8 cellular contexts compared by ENCODE assay signal in genomic region chr16:69310479-69311114, GRCh38. TPM values are rescaled to one million over a fixed set of nuclear protein-coding genes. Genes with fewer than 3 reads are reported as not detected.
DNase-seq lines count a peak whose midpoint lies in the region; ATAC-seq and TF ChIP-seq lines count a peak whose summit lies in the region.

No MANE protein-coding gene starts in this region.

- POLR2A ChIA-PET in CD8-positive, alpha-beta memory T cell (lab: Charles Lee): interaction anchor here (0.8 to 0.9 kb wide), 2 partner anchors 177 to 181 kb away, joined by 3 read pairs; no protein-coding TSS in a partner anchor

- peak; percentile 9 for ATAC-seq in HG02610 (IDR thresholded peaks at IDR 0.05; ENCODE audit: unreplicated experiment)
- no peak for ATAC-seq in activated naive CD8-positive, alpha-beta T cell treated with anti-CD3 and anti-CD28 coated beads, Interleukin-2, amount 50 U/mL, for 24 hours
- no peak for ATAC-seq in HG03520 (IDR thresholded peaks at IDR 0.05; ENCODE audit: unreplicated experiment)

- no peaks in the 10 kb centered on the region for H3K27me3 ChIP-seq in CD8-positive, alpha-beta memory T cell (ENCODE audit: insufficient read depth, low read length, poor library complexity, severe bottlenecking)
- no peaks in the 10 kb centered on the region for H3K27me3 ChIP-seq in layer of hippocampus (ENCODE audit: control insufficient read depth, insufficient read depth, low read length)
- no peaks in the 10 kb centered on the region for H3K27me3 ChIP-seq in tibial nerve

- H3K4me1 ChIP-seq in CD8-positive, alpha-beta memory T cell (ENCODE audit: insufficient read depth, low read length): peaks cover 10% of the 10 kb centered on the region
- peaks cover 3 to 44% (median 24%) of the 10 kb centered on the region in 4 donors for H3K4me1 ChIP-seq in tibial nerve

- H3K36me3 Mint-ChIP-seq in CD8-positive, alpha-beta memory T cell: peaks cover 0 to 30% (median 3%) of the 10 kb centered on the region in 3 donors
- peaks cover 6% of the 10 kb centered on the region for H3K36me3 Mint-ChIP-seq in activated naive CD8-positive, alpha-beta T cell treated with anti-CD3 and anti-CD28 coated beads, Interleukin-2, amount 50 U/mL, for 24 hours (ENCODE audit: low read depth)

- peak overlapping the region; percentile 64 for H3K27ac ChIP-seq in CD8-positive, alpha-beta memory T cell (ENCODE audit: low read depth, low read length)
- H3K27ac ChIP-seq in layer of hippocampus (ENCODE audit: low read depth, low read length) (peak overlapping the region; percentile 80), tibial nerve (peak overlapping the region; percentile 32 to 91 (median 79))

- no peak for TF ChIP-seq CTCF in tibial nerve (IDR thresholded peaks at IDR 0.05)

- peaks cover 25 to 42% (median 34%) of the 10 kb centered on the region in 3 donors for H3K4me1 Mint-ChIP-seq in CD8-positive, alpha-beta memory T cell
- H3K4me1 Mint-ChIP-seq in activated naive CD8-positive, alpha-beta T cell treated with anti-CD3 and anti-CD28 coated beads, Interleukin-2, amount 50 U/mL, for 24 hours: peaks cover 26% of the 10 kb centered on the region

- WGBS in tibial nerve, 2 donors: 41 to 45% methylated on average over 22 to 23 of the region's 23 CpGs

- H3K4me3 ChIP-seq in CD8-positive, alpha-beta memory T cell (ENCODE audit: low read length): peak overlapping the region; percentile 87
- H3K4me3 ChIP-seq in tibial nerve: peak overlapping the region in 3 of 4 donors; percentile 18 to 90 (median 32)

- H3K4me3 Mint-ChIP-seq in CD8-positive, alpha-beta memory T cell: peak overlapping the region; percentile 84 to 99 (median 87)
- H3K4me3 Mint-ChIP-seq in activated naive CD8-positive, alpha-beta T cell treated with anti-CD3 and anti-CD28 coated beads, Interleukin-2, amount 50 U/mL, for 24 hours: peak overlapping the region; percentile 87

- H3K27ac Mint-ChIP-seq in CD8-positive, alpha-beta memory T cell: peak overlapping the region; percentile 53 to 94 (median 93)
- peak overlapping the region; percentile 87 for H3K27ac Mint-ChIP-seq in activated naive CD8-positive, alpha-beta T cell treated with anti-CD3 and anti-CD28 coated beads, Interleukin-2, amount 50 U/mL, for 24 hours

- no peaks in the 10 kb centered on the region for H3K9me3 ChIP-seq in CD8-positive, alpha-beta memory T cell (ENCODE audit: low read length)
- no peaks in the 10 kb centered on the region for H3K9me3 ChIP-seq in tibial nerve

- no peaks in the 10 kb centered on the region for H3K27me3 Mint-ChIP-seq in CD8-positive, alpha-beta memory T cell
- H3K27me3 Mint-ChIP-seq in activated naive CD8-positive, alpha-beta T cell treated with anti-CD3 and anti-CD28 coated beads, Interleukin-2, amount 50 U/mL, for 24 hours: no peaks in the 10 kb centered on the region

- peaks cover 6% of the 10 kb centered on the region for H3K36me3 ChIP-seq in CD8-positive, alpha-beta memory T cell (ENCODE audit: insufficient read depth, low read length)
- H3K36me3 ChIP-seq in tibial nerve: peaks cover 0 to 26% (median 0%) of the 10 kb centered on the region in 3 donors

- TF ChIP-seq POLR2A in tibial nerve (IDR thresholded peaks at IDR 0.05): no peak

- CTCF ChIA-PET in CD8-positive, alpha-beta memory T cell (lab: Charles Lee): interaction anchor here (0.6 to 1.1 kb wide), 3 partner anchors 24 to 714 kb away, joined by 3 read pairs; partner anchors contain the start of gene COG8

- DNase-seq in CD8-positive, alpha-beta memory T cell: no peak
- no peak for DNase-seq in activated naive CD8-positive, alpha-beta T cell treated with anti-CD3 and anti-CD28 coated beads, Interleukin-2, amount 50 U/mL, for 24 hours
- no peak for DNase-seq in tibial nerve (ENCODE audit: low spot score in 2 of 2)
- DNase-seq in midbrain (lab: John Stamatoyannopoulos, UW): no peak
- no peak for DNase-seq in hypothalamus (lab: John Stamatoyannopoulos, UW)

- no peaks in the 10 kb centered on the region for H3K9me3 Mint-ChIP-seq in CD8-positive, alpha-beta memory T cell
- H3K9me3 Mint-ChIP-seq in activated naive CD8-positive, alpha-beta T cell treated with anti-CD3 and anti-CD28 coated beads, Interleukin-2, amount 50 U/mL, for 24 hours: no peaks in the 10 kb centered on the region

- TF ChIP-seq EP300 in tibial nerve (IDR thresholded peaks at IDR 0.05): no peak

RNA-seq across cellular contexts. Expression of gene VPS4A, which starts 0.6 kb away (rescaled TPM):
- total RNA-seq in CD8-positive, alpha-beta memory T cell: 10 to 100 TPM; 35.7 to 35.9 TPM
- polyA plus RNA-seq in CD8-positive, alpha-beta memory T cell: 48.1 TPM
- 10 to 100 TPM; 35.4 to 47.2 (median 43.5) TPM for total RNA-seq in tibial nerve

RNA-seq across cellular contexts. Expression of gene PDF, which starts 19.8 kb away (rescaled TPM):
- total RNA-seq in CD8-positive, alpha-beta memory T cell: 10 to 100 TPM; 29.1 to 34.9 TPM
- polyA plus RNA-seq in CD8-positive, alpha-beta memory T cell: 17.4 TPM
- total RNA-seq in tibial nerve: 10 to 100 TPM in 3 of 4 donors, 1 to 10 TPM in 1; 6.8 to 20.7 (median 15.8) TPM

RNA-seq across cellular contexts. Expression of gene COG8, which starts 28.8 kb away (rescaled TPM):
- total RNA-seq in CD8-positive, alpha-beta memory T cell: 10 to 100 TPM; 38.1 to 40.0 TPM
- 42.3 TPM for polyA plus RNA-seq in CD8-positive, alpha-beta memory T cell
- total RNA-seq in tibial nerve: 10 to 100 TPM; 62.2 to 77.5 (median 70.0) TPM

RNA-seq across cellular contexts. Expression of gene NIP7, which starts 29.0 kb away (rescaled TPM):
- 10 to 100 TPM; 73.8 to 80.1 TPM for total RNA-seq in CD8-positive, alpha-beta memory T cell
- 23.7 TPM for polyA plus RNA-seq in CD8-positive, alpha-beta memory T cell
- 10 to 100 TPM in 3 of 4 donors, 1 to 10 TPM in 1; 8.2 to 17.1 (median 11.7) TPM for total RNA-seq in tibial nerve

RNA-seq across cellular contexts. Expression of gene TMED6, which starts 41.0 kb away (rescaled TPM):
- total RNA-seq in CD8-positive, alpha-beta memory T cell: 1 to 10 TPM in 1 of 2 experiments, under 1 TPM in 1; 0.80 to 1.4 TPM
- not detected for polyA plus RNA-seq in CD8-positive, alpha-beta memory T cell
- not detected for total RNA-seq in tibial nerve
